Comparison of ENCODE assay signal across 8 cellular contexts in genomic region chr1:112808861-112809684, GRCh38.
DNase-seq lines count a peak whose midpoint lies in the region; ATAC-seq and TF ChIP-seq lines count a peak whose summit lies in the region.

No MANE protein-coding gene starts in this region.

- H3K9ac ChIP-seq in DND-41 (ENCODE audit: low read depth, low read length), result no peak overlapping the region

- H3K36me3 ChIP-seq in DND-41 (ENCODE audit: insufficient read depth, low read length), result no peaks in the 10 kb centered on the region

- no peak overlapping the region for H3K27ac ChIP-seq in DND-41 (ENCODE audit: low read length)

- peak; percentile 95 for TF ChIP-seq CTCF in DND-41 (IDR thresholded peaks at IDR 0.05; ENCODE audit: borderline replicate concordance, extremely low read depth, low read length, poor library complexity, severe bottlenecking)

- no peaks in the 10 kb centered on the region for H4K20me1 ChIP-seq in DND-41 (ENCODE audit: insufficient read depth, low read length)

- H3K4me2 ChIP-seq in DND-41 (ENCODE audit: insufficient read depth, low read length), result no peak overlapping the region

- no peaks in the 10 kb centered on the region for H3K27me3 ChIP-seq in DND-41 (ENCODE audit: insufficient read depth, low read length, poor library complexity)

- no peak overlapping the region for H3K4me3 ChIP-seq in DND-41 (ENCODE audit: low read depth in 1 of 2, low read length in 2 of 2)

- H3K4me1 ChIP-seq in DND-41 (ENCODE audit: insufficient read depth, low read length), result no peaks in the 10 kb centered on the region

- peak; percentile 93 for ATAC-seq in DND-41 (ENCODE audit: insufficient read depth, low read depth)
- ATAC-seq in HG02763 (IDR thresholded peaks at IDR 0.05; ENCODE audit: unreplicated experiment), result peak; percentile 48
- no peak for ATAC-seq in GM21723 (IDR thresholded peaks at IDR 0.05; ENCODE audit: unreplicated experiment)

- DNase-seq in DND-41 (peak; percentile 74), NCI-H510A treated with DMSO at 0.1 percent for 48 hours (lab: John Stamatoyannopoulos, UW) (peak; percentile 47), lung microvascular endothelial cell (ENCODE audit: low read depth in 2 of 2) (peak; percentile 69 to 72)
- peak; percentile 75 to 81 for DNase-seq in activated CD4-positive, alpha-beta T cell treated with anti-CD3 and anti-CD28 coated beads, Interleukin-2, amount 50 U/mL, for 48 hours
- DNase-seq in effector CD4-positive, alpha-beta T cell, result peak; percentile 28
- peak; percentile 18 for DNase-seq in stimulated activated CD8-positive, alpha-beta memory T cell treated with anti-CD3 and anti-CD28 coated beads, Interleukin-15, amount 100 ng/mL, for 1 hour (ENCODE audit: low read depth)

- H3K79me2 ChIP-seq in DND-41 (ENCODE audit: insufficient read depth, low read length), result no peaks in the 10 kb centered on the region

- H2AFZ ChIP-seq in DND-41 (ENCODE audit: low read depth, low read length), result peak overlapping the region; percentile 73; the same call in 1 of the 2 replicates

- H3K9me3 ChIP-seq in DND-41 (ENCODE audit: insufficient read depth, low read length, severe bottlenecking), result no peaks in the 10 kb centered on the region

Comparison
In these comparisons a context has a peak if more than half of its experiments do, and no peak if none do; other contexts are left out.
1. DNase-seq: peak in every context shown above with its lines; median percentile 78 in activated CD4-positive, alpha-beta T cell treated with anti-CD3 and anti-CD28 coated beads, Interleukin-2, amount 50 U/mL, for 48 hours; 74 in DND-41; 70 in lung microvascular endothelial cell; 47 in NCI-H510A treated with DMSO at 0.1 percent for 48 hours; 28 in effector CD4-positive, alpha-beta T cell; 18 in stimulated activated CD8-positive, alpha-beta memory T cell treated with anti-CD3 and anti-CD28 coated beads, Interleukin-15, amount 100 ng/mL, for 1 hour.